In genomic region chr14:68937790-68938514, GRCh38 we compare ENCODE assay signal across 9 cellular contexts. TPM values are rescaled to one million over a fixed set of nuclear protein-coding genes. Genes with fewer than 3 reads are reported as not detected.
DNase-seq lines count a peak whose midpoint lies in the region; ATAC-seq and TF ChIP-seq lines count a peak whose summit lies in the region.
"Had no signal": no experiment of that assay in that cellular context is flagged by ENCODE, and none has a peak within 500 bp of the region (broad histone marks: within the 10 kb centered on the region; RNA-seq: fewer than 3 reads in every experiment).

No MANE protein-coding gene starts in this region.

- intact Hi-C loops in left lung (cut with DNase I): no loop called here

- H3K36me3 ChIP-seq in brain microvascular endothelial cell (replicated peaks): peaks cover 29% of the 10 kb centered on the region
- peaks cover 0 to 4% of the 10 kb centered on the region in 2 donors for H3K36me3 ChIP-seq in left lung

- H3K27me3 Mint-ChIP-seq in type B pancreatic cell: no peaks in the 10 kb centered on the region
- H3K27me3 Mint-ChIP-seq: central memory CD8-positive, alpha-beta T cell had no signal

- H3K9me3 Mint-ChIP-seq in type B pancreatic cell: no peaks in the 10 kb centered on the region
- H3K9me3 Mint-ChIP-seq: central memory CD8-positive, alpha-beta T cell had no signal

- H3K4me3 Mint-ChIP-seq in type B pancreatic cell: no peak overlapping the region
- H3K4me3 Mint-ChIP-seq: central memory CD8-positive, alpha-beta T cell had no signal

- peaks cover 64% of the 10 kb centered on the region for H3K4me1 Mint-ChIP-seq in type B pancreatic cell (ENCODE audit: unreplicated experiment)
- H3K4me1 Mint-ChIP-seq: central memory CD8-positive, alpha-beta T cell had no signal

- H3K27me3 ChIP-seq in brain microvascular endothelial cell (replicated peaks) (no peaks in the 10 kb centered on the region), left lung (no peaks in the 10 kb centered on the region)

- ATAC-seq in left lung: peak; percentile 8
- ATAC-seq in HG02678 (IDR thresholded peaks at IDR 0.05; ENCODE audit: unreplicated experiment): no peak
- ATAC-seq in HG02870 (IDR thresholded peaks at IDR 0.05; ENCODE audit: unreplicated experiment): no peak

- peak overlapping the region; percentile 73 for H3K27ac Mint-ChIP-seq in type B pancreatic cell

- no peaks in the 10 kb centered on the region for H3K9me3 ChIP-seq in left lung

- peak; percentile 22 for DNase-seq in SIG-M5 treated with dmso at 0.1 percent for 504 hours (lab: John Stamatoyannopoulos, UW; ENCODE audit: unreplicated experiment)
- DNase-seq in SIG-M5 (lab: John Stamatoyannopoulos, UW): no peak
- DNase-seq in brain microvascular endothelial cell: no peak
- DNase-seq in left lung: no peak
- no peak for DNase-seq in type B pancreatic cell (ENCODE audit: extremely low spot score, unreplicated experiment)
- DNase-seq in NCI-H748 treated with DMSO at 0.1 percent for 48 hours (lab: John Stamatoyannopoulos, UW): no peak

- H3K36me3 Mint-ChIP-seq in type B pancreatic cell: peaks cover 7% of the 10 kb centered on the region

- peak overlapping the region; percentile 90 for H3K27ac ChIP-seq in brain microvascular endothelial cell
- H3K27ac ChIP-seq in left lung: peak overlapping the region; percentile 67 to 93

- peaks cover 37 to 95% of the 10 kb centered on the region in 2 donors for H3K4me1 ChIP-seq in left lung

- in situ Hi-C loops in brain microvascular endothelial cell (cut with HindIII; ENCODE audit: low pct_ligation_motif_present, low sequenced_read_pairs): no loop called here

- H3K4me3 ChIP-seq in brain microvascular endothelial cell (ENCODE audit: low read depth, low read length) (no peak overlapping the region), left lung (no peak overlapping the region)

- TF ChIP-seq CTCF in brain microvascular endothelial cell (IDR thresholded peaks at IDR 0.05; ENCODE audit: low read depth, low read length, missing control alignments) (peak; percentile 52), left lung (IDR thresholded peaks at IDR 0.05) (peak in 1 of 2 donors; percentile 7), type B pancreatic cell (conservative IDR thresholded peaks at IDR 0.05) (no peak)

RNA-seq across cellular contexts. Expression of gene ACTN1, which starts 41.1 kb away (rescaled TPM):
- total RNA-seq in left lung (100 to 1,000 TPM; 164 to 225 TPM), type B pancreatic cell (ENCODE audit: low replicate concordance) (128 and 176 TPM in 2 replicates)
